ENCODE assay signal across 12 cellular contexts in the genomic region with DNA sequence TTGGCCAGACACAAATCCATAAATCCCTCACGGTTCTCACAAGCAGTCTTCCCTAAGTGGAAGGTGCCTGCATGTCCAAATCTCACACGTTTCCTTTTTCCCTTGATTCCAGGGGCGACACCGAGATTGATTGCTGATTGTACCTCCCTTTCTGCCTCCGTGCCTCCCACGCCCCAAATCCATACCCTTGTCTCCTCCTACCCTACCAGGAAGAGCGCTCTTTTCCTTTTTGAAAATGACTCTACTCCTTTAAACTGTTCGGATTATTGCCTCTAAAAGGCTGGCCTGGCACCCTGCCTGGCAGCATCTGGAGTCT. TPM values are rescaled to one million over a fixed set of nuclear protein-coding genes. Genes with fewer than 3 reads are reported as not detected.
DNase-seq lines count a peak whose midpoint lies in the region; ATAC-seq, FAIRE-seq and TF ChIP-seq lines count a peak whose summit lies in the region.
"Had no signal": no experiment of that assay in that cellular context is flagged by ENCODE, and none has a peak within 500 bp of the region (broad histone marks: within the 10 kb centered on the region; RNA-seq: fewer than 3 reads in every experiment).

No MANE protein-coding gene starts in this region.

- FAIRE-seq in H1 (lab: Jason Lieb, UNC), result no peak

- no peak overlapping the region for H3K9ac ChIP-seq in H1 (replicated peaks in 1 of 4; ENCODE audit: extremely low read depth in 1 of 4, low read depth in 3 of 4, low read length in 3 of 4)

- H3K4ac ChIP-seq in H1 (replicated peaks; ENCODE audit: insufficient read length, low read depth, low read length), result no peak overlapping the region

- no peak overlapping the region for H2AFZ ChIP-seq in H1 (ENCODE audit: low read length)
- no peak overlapping the region for H2AFZ ChIP-seq in osteoblast (ENCODE audit: low read length)

- H2BK15ac ChIP-seq in H1 (ENCODE audit: low read length), result no peak overlapping the region

- ATAC-seq in HG03025 (IDR thresholded peaks at IDR 0.05; ENCODE audit: low FRiP score, unreplicated experiment), result no peak
- ATAC-seq in activated CD4-positive, CD25-positive, alpha-beta regulatory T cell treated with anti-CD3 and anti-CD28 coated beads, Interleukin-2, amount 50 U/mL, for 24 hours, result no peak
- ATAC-seq: activated naive CD4-positive, alpha-beta T cell treated with anti-CD3 and anti-CD28 coated beads, Interleukin-2, amount 50 U/mL, for 72 hours had no signal

- no peak overlapping the region for H2BK120ac ChIP-seq in H1 (replicated peaks; ENCODE audit: low read depth, low read length)

- H2BK5ac ChIP-seq in H1 (ENCODE audit: low read depth, low read length), result no peak overlapping the region

- H4K8ac ChIP-seq in H1 (ENCODE audit: extremely low read depth, insufficient read depth, low read length), result peak overlapping the region; percentile 58; the same call in 1 of the 2 replicates

- H3K4me1 Mint-ChIP-seq in HFFc6 (ENCODE audit: low read depth), result peaks cover 76% of the 10 kb centered on the region

- H3K4me2 ChIP-seq in H1 (ENCODE audit: insufficient read depth in 1 of 2, low read depth in 2 of 2, low read length in 2 of 2) (no peak overlapping the region; a peak in 1 of 4 replicates), osteoblast (ENCODE audit: insufficient read depth, low read length) (peak overlapping the region; percentile 93)

- peak overlapping the region; percentile 89 for H3K27ac Mint-ChIP-seq in HFFc6
- H3K27ac Mint-ChIP-seq: activated naive CD4-positive, alpha-beta T cell treated with anti-CD3 and anti-CD28 coated beads, Interleukin-2, amount 50 U/mL, for 72 hours had no signal

- H2BK12ac ChIP-seq in H1 (ENCODE audit: low read depth, low read length), result no peak overlapping the region

- H3K9me3 ChIP-seq in H1 (ENCODE audit: insufficient read depth in 2 of 2, low read depth in 1 of 2, low read length in 1 of 2), result no peaks in the 10 kb centered on the region
- no peaks in the 10 kb centered on the region for H3K9me3 ChIP-seq in osteoblast (ENCODE audit: low read depth, low read length)
- H3K9me3 ChIP-seq in Peyer's patch, result no peaks in the 10 kb centered on the region
- H3K9me3 ChIP-seq: thyroid gland had no signal

- H4K20me1 ChIP-seq in H1 (replicated peaks in 1 of 2; ENCODE audit: control insufficient read depth in 1 of 2, insufficient read depth in 2 of 2, low read length in 2 of 2) (peaks cover 23 to 26% of the 10 kb centered on the region in 2 experiments), osteoblast (ENCODE audit: insufficient read depth, low read length) (peaks cover 47% of the 10 kb centered on the region)

- H3K56ac ChIP-seq in H1 (replicated peaks; ENCODE audit: insufficient read length, low read depth, low read length), result no peak overlapping the region

- H3K27me3 Mint-ChIP-seq in HFFc6 (ENCODE audit: insufficient read depth), result peaks cover 8% of the 10 kb centered on the region

- H3K23ac ChIP-seq in H1 (ENCODE audit: insufficient read length), result no peak overlapping the region

- H3K14ac ChIP-seq in H1 (ENCODE audit: insufficient read length), result no peak overlapping the region

- H3K27ac ChIP-seq in H1 (ENCODE audit: low read depth, low read length), result no peak overlapping the region
- peak overlapping the region; percentile 97 for H3K27ac ChIP-seq in osteoblast (ENCODE audit: low read depth, low read length)
- peak overlapping the region in 2 of 4 donors; percentile 23 to 47 for H3K27ac ChIP-seq in Peyer's patch

- POLR2A ChIA-PET in H1 (lab: Charles Lee; ENCODE audit: partially characterized antibody), result interaction anchor here (1.0 to 9.3 kb wide), 3 partner anchors 8 to 28 kb away, joined by 3 to 491 read pairs (median 300); no protein-coding TSS in a partner anchor

- 91% methylated on average over 8 of the region's 8 CpGs; no CpG with 5 or more reads in 1 of the 2 experiments for WGBS in H1 (ENCODE audit: extremely low coverage in 1 of 2, insufficient coverage in 1 of 2, insufficient read length in 1 of 2, insufficient replicate concordance in 2 of 2, low coverage in 1 of 2, low lambda C conversion rate in 2 of 2, missing lambda C conversion rate in 1 of 2), 2 experiments

- no peak overlapping the region for H2BK20ac ChIP-seq in H1 (ENCODE audit: low read length)

- H3K4me1 ChIP-seq in H1 (replicated peaks in 1 of 4; ENCODE audit: control insufficient read depth in 3 of 4, insufficient read depth in 4 of 4, low read length in 3 of 4) (peaks cover 0 to 14% (median 4%) of the 10 kb centered on the region in 4 experiments; a peak in 4 of 7 replicates), osteoblast (ENCODE audit: insufficient read depth, low read length) (peaks cover 49% of the 10 kb centered on the region), Peyer's patch (peaks cover 0 to 20% (median 0%) of the 10 kb centered on the region in 4 donors)

- no peak overlapping the region for H4K5ac ChIP-seq in H1 (ENCODE audit: insufficient read length, low read depth, low read length)

- H3K4me3 Mint-ChIP-seq in HFFc6, result peak overlapping the region; percentile 96

- CTCF ChIA-PET in H1 (lab: Charles Lee; ENCODE audit: partially characterized antibody), result interaction anchor here (0.6 kb wide), 1 partner anchor 1528 kb away, joined by 3 read pairs; no protein-coding TSS in a partner anchor

- H3K79me2 ChIP-seq in H1 (ENCODE audit: control insufficient read depth in 1 of 2, insufficient read depth in 2 of 2, low read length in 2 of 2) (peaks cover 10 to 52% of the 10 kb centered on the region in 2 experiments), osteoblast (ENCODE audit: insufficient read depth, low read length) (peaks cover 78% of the 10 kb centered on the region)

- no peaks in the 10 kb centered on the region for H3K9me3 Mint-ChIP-seq in HFFc6
- H3K9me3 Mint-ChIP-seq: activated naive CD4-positive, alpha-beta T cell treated with anti-CD3 and anti-CD28 coated beads, Interleukin-2, amount 50 U/mL, for 72 hours had no signal

- H3K36me3 Mint-ChIP-seq in HFFc6 (ENCODE audit: low read depth), result peaks cover 66% of the 10 kb centered on the region

- no peaks in the 10 kb centered on the region; a peak in 1 of 7 replicates for H3K27me3 ChIP-seq in H1 (replicated peaks in 1 of 4; ENCODE audit: control insufficient read depth in 3 of 4, extremely low read depth in 1 of 4, insufficient read depth in 3 of 4, low read length in 3 of 4)
- H3K27me3 ChIP-seq in osteoblast (ENCODE audit: insufficient read depth, low read length), result no peaks in the 10 kb centered on the region
- H3K27me3 ChIP-seq in Peyer's patch, result peaks cover 0 to 7% of the 10 kb centered on the region in 2 donors
- H3K27me3 ChIP-seq: thyroid gland had no signal

- TF ChIP-seq CTCF in AG09309 (IDR thresholded peaks at IDR 0.05; ENCODE audit: control insufficient read depth, insufficient read depth, low read depth, low read length, missing control alignments) (no peak), HFFc6 (IDR thresholded peaks at IDR 0.05) (no peak), H1 (IDR thresholded peaks at IDR 0.05; ENCODE audit: control extremely low read depth in 1 of 3, insufficient read depth in 1 of 3, low read depth in 1 of 3, low read length in 3 of 3) (no peak), osteoblast (IDR thresholded peaks at IDR 0.05; ENCODE audit: extremely low read depth, low read depth, low read length) (no peak), Peyer's patch (IDR thresholded peaks at IDR 0.05) (no peak)

- no peak for TF ChIP-seq RAD21 in H1 (IDR thresholded peaks at IDR 0.05 in 1 of 2, conservative IDR thresholded peaks at IDR 0.05 in 1 of 2; ENCODE audit: low read depth in 2 of 2, low read length in 2 of 2)

- H3K36me3 ChIP-seq in H1 (ENCODE audit: control insufficient read depth in 2 of 4, insufficient read depth in 4 of 4, low read length in 3 of 4), result peaks cover 36 to 86% (median 61%) of the 10 kb centered on the region in 4 experiments
- H3K36me3 ChIP-seq in osteoblast (ENCODE audit: insufficient read depth, low read length), result peaks cover 74% of the 10 kb centered on the region
- H3K36me3 ChIP-seq in Peyer's patch, result no peaks in the 10 kb centered on the region
- H3K36me3 ChIP-seq: thyroid gland had no signal

- DNase-seq in AG09309 (ENCODE audit: low read depth) (no peak), HFFc6 (no peak), H1 (ENCODE audit: low read depth in 1 of 2, low spot score in 2 of 2) (no peak), osteoblast (ENCODE audit: insufficient read length, low spot score, missing footprints) (no peak), NCI-H69 (lab: John Stamatoyannopoulos, UW) (no peak), Peyer's patch (no peak)
- DNase-seq: activated CD4-positive, alpha-beta T cell treated with anti-CD3 and anti-CD28 coated beads, Interleukin-2, amount 50 U/mL, for 48 hours; stimulated activated CD4-positive, alpha-beta T cell treated with anti-CD3 and anti-CD28 coated beads, Interleukin-4, amount 100 ng/mL, for 4 hours had no signal

- H3K4me3 ChIP-seq in AG09309 (ENCODE audit: control insufficient read depth, low read depth, low read length) (peak overlapping the region; percentile 6), H1 (ENCODE audit: extremely low read depth in 1 of 4, insufficient read depth in 2 of 4, low read depth in 3 of 4, low read length in 4 of 4) (no peak overlapping the region), osteoblast (ENCODE audit: insufficient read depth, low read length) (peak overlapping the region; percentile 94), Peyer's patch (no peak overlapping the region)
- H3K4me3 ChIP-seq: thyroid gland had no signal

- peaks cover 16% of the 10 kb centered on the region for H3K79me1 ChIP-seq in H1 (ENCODE audit: low read depth, low read length)

- peak in 1 of 2 experiments; percentile 22; a peak in 1 of 3 replicates for TF ChIP-seq POLR2A in H1 (IDR thresholded peaks at IDR 0.05; ENCODE audit: control extremely low read depth in 1 of 2, low read depth in 2 of 2, low read length in 2 of 2)
- TF ChIP-seq POLR2A in Peyer's patch (IDR thresholded peaks at IDR 0.05), result no peak

- no peak overlapping the region for H2AK5ac ChIP-seq in H1 (ENCODE audit: low read depth, low read length)

- no peak overlapping the region for H3K18ac ChIP-seq in H1 (ENCODE audit: extremely low read depth, low read length)

- no peak overlapping the region for H4K91ac ChIP-seq in H1 (replicated peaks; ENCODE audit: insufficient read length, low read length)

- H3K23me2 ChIP-seq in H1 (ENCODE audit: low read depth, low read length), result peaks cover 9% of the 10 kb centered on the region

- no peak for TF ChIP-seq EP300 in H1 (IDR thresholded peaks at IDR 0.05; ENCODE audit: borderline replicate concordance in 1 of 2, low read depth in 2 of 2, low read length in 2 of 2)

RNA-seq across cellular contexts. Expression of a gene that starts 4.5 kb away (rescaled TPM):
- 10 to 100 TPM; 66.3 to 89.0 (median 71.5) TPM for total RNA-seq in HFFc6 (2021; fragmentation: NEBNext Ultra II Directional; extraction: Animal tissue kit (Norgen Biotek cat#: 25700))
- 40.0 and 53.1 TPM in 2 replicates for total RNA-seq in H1 (2021; fragmentation: NEBNext Ultra II Directional; extraction: Animal tissue kit (Norgen Biotek cat#: 25700))
- polyA plus RNA-seq in H1 (2011; rRNA removed), result 26.4 and 52.2 TPM in 2 replicates
- 118 TPM for polyA plus RNA-seq in H1 (2011; cell fraction: cytosol; rRNA removed)
- polyA plus RNA-seq in H1 (2011; cell fraction: nucleus; rRNA removed), result 43.8 TPM
- 62.3 to 83.5 TPM (median 69.6 TPM) in 4 replicates for polyA plus RNA-seq in H1 (2012, experiment 1 of 2)
- polyA plus RNA-seq in H1 (2012, experiment 2 of 2), result 21.7 TPM
- polyA plus RNA-seq in H1 (2013, experiment 1 of 2), result 25.8 TPM
- polyA plus RNA-seq in H1 (2013, experiment 2 of 2), result 30.5 TPM
- polyA minus RNA-seq in H1 (2011; rRNA and poly(A)+ RNA removed), result 21.7 and 32.5 TPM in 2 replicates
- 81.5 TPM for polyA minus RNA-seq in H1 (2011; cell fraction: cytosol; rRNA and poly(A)+ RNA removed)
- 67.2 TPM for polyA minus RNA-seq in H1 (2011; cell fraction: nucleus; rRNA and poly(A)+ RNA removed)
- total RNA-seq in osteoblast (431 and 558 TPM in 2 replicates), Peyer's patch (1 to 10 TPM in 2 of 4 donors, under 1 TPM in 2; 0.83 to 3.8 (median 1.7) TPM)

Comparison
In these comparisons a context has a peak if more than half of its experiments do, and no peak if none do; other contexts are left out.
1. H3K4me3 ChIP-seq: peak in AG09309 (single experiment) and osteoblast (single experiment); none in H1 (0 of 4) and Peyer's patch (0 of 4).